In the genomic region with DNA sequence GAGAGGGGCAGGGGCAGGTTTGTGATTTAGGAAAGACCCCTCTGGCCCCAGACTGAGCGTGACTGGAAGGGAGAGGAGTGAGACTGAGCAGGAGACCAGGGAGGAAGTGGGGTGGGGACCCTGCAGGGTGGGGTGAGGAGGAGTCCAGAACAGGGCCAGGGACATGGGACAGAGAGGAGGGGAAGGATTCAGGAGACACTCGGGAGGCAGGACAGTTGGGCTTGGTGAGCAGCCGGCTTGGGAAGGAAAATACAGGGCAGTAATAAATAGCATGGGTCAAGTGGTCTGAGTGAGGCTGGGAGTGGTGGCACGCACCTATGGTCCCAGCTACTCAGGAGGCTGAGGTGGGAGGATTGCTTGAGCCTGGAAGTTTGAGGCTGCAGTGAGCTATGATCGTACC, we compare ENCODE assay signal across 12 cellular contexts. TPM values are rescaled to one million over a fixed set of nuclear protein-coding genes. Genes with fewer than 3 reads are reported as not detected.
DNase-seq lines count a peak whose midpoint lies in the region; ATAC-seq and TF ChIP-seq lines count a peak whose summit lies in the region.
"Had no signal": no experiment of that assay in that cellular context is flagged by ENCODE, and none has a peak within 500 bp of the region (broad histone marks: within the 10 kb centered on the region; RNA-seq: fewer than 3 reads in every experiment).

No MANE protein-coding gene starts in this region.

- H3K27me3 ChIP-seq in BLaER1 (peaks cover 41% of the 10 kb centered on the region), DND-41 (ENCODE audit: insufficient read depth, low read length, poor library complexity) (peaks cover 2% of the 10 kb centered on the region), mesendoderm (ENCODE audit: insufficient read depth, low read length, poor library complexity) (no peaks in the 10 kb centered on the region), transverse colon (peaks cover 44% of the 10 kb centered on the region)

- no peak for ATAC-seq in DND-41 (ENCODE audit: insufficient read depth, low read depth)
- no peak for ATAC-seq in activated CD8-positive, alpha-beta T cell treated with anti-CD3 and anti-CD28 coated beads for 36 hours
- no peak for ATAC-seq in GM21360 (IDR thresholded peaks at IDR 0.05; ENCODE audit: unreplicated experiment)
- ATAC-seq in GM21381 (IDR thresholded peaks at IDR 0.05; ENCODE audit: unreplicated experiment): no peak

- peaks cover 6% of the 10 kb centered on the region for H4K20me1 ChIP-seq in BLaER1
- no peaks in the 10 kb centered on the region; the same call in 1 of the 2 replicates for H4K20me1 ChIP-seq in DND-41 (ENCODE audit: insufficient read depth, low read length)

- in situ Hi-C loops in transverse colon (cut with MboI; ENCODE audit: low pct_ligation_motif_present in 1 of 4, low pct_unique_long_range_greater_than_20kb in 1 of 4, low sequenced_read_pairs in 3 of 4): loop anchor here (5.0 kb wide), 2 partner anchors 35 to 40 kb away; no protein-coding TSS in a partner anchor

- H3K36me3 ChIP-seq in BLaER1: no peaks in the 10 kb centered on the region
- H3K36me3 ChIP-seq in DND-41 (ENCODE audit: insufficient read depth, low read length): no peaks in the 10 kb centered on the region
- no peaks in the 10 kb centered on the region for H3K36me3 ChIP-seq in mesendoderm (ENCODE audit: control insufficient read depth, insufficient read depth, low read length)
- H3K36me3 ChIP-seq in transverse colon: no peaks in the 10 kb centered on the region

- POLR2A ChIA-PET in activated CD8-positive, alpha-beta T cell treated with anti-CD3 and anti-CD28 coated beads for 36 hours (lab: Charles Lee): interaction anchor here (0.5 to 2.6 kb wide), 5 partner anchors 8 to 71 kb away, joined by 3 to 29 read pairs (median 3); partner anchors contain the start of gene FOSB

- no peak overlapping the region for H3K23ac ChIP-seq in mesendoderm (ENCODE audit: low read length)

- H3K36me3 Mint-ChIP-seq in activated CD8-positive, alpha-beta T cell treated with anti-CD3 and anti-CD28 coated beads for 36 hours (ENCODE audit: low read depth): peaks cover 5% of the 10 kb centered on the region

- no peaks in the 10 kb centered on the region for H3K79me2 ChIP-seq in DND-41 (ENCODE audit: insufficient read depth, low read length)
- no peaks in the 10 kb centered on the region for H3K79me2 ChIP-seq in mesendoderm (ENCODE audit: control insufficient read depth, insufficient read depth, low read length)

- no peak overlapping the region for H2AFZ ChIP-seq in DND-41 (ENCODE audit: low read depth, low read length)

- WGBS in mesendoderm (ENCODE audit: extremely low coverage, insufficient coverage, low lambda C conversion rate): no CpG with 5 or more reads among the region's 5 CpGs
- 30 to 35% methylated on average over 3 to 5 of the region's 5 CpGs for WGBS in transverse colon (ENCODE audit: low coverage in 1 of 2), 2 donors

- intact Hi-C loops in activated CD8-positive, alpha-beta T cell treated with anti-CD3 and anti-CD28 coated beads for 36 hours (cut with micrococcal nuclease): loop anchor here (10.0 kb wide), 1 partner anchor 52 kb away; the partner anchor contains the start of gene ERCC1
- intact Hi-C loops in transverse colon (cut with DNase I; ENCODE audit: low total_unique reads): no loop called here

- H3K4me3 ChIP-seq in BLaER1 (no peak overlapping the region), DND-41 (ENCODE audit: low read depth in 1 of 2, low read length in 2 of 2) (no peak overlapping the region), mesendoderm (ENCODE audit: low read length) (no peak overlapping the region), transverse colon (no peak overlapping the region)

- CTCF ChIA-PET in activated CD8-positive, alpha-beta T cell treated with anti-CD3 and anti-CD28 coated beads for 36 hours (lab: Charles Lee): interaction anchor here (1.0 to 6.4 kb wide), 7 partner anchors 8 to 47 kb away, joined by 4 to 270 read pairs (median 15); partner anchors contain the start of gene FOSB

- peak overlapping the region; percentile 7 for H3K56ac ChIP-seq in mesendoderm (ENCODE audit: low read length)

- no peak overlapping the region for H2BK120ac ChIP-seq in mesendoderm (ENCODE audit: low read depth, low read length)

- H2AK5ac ChIP-seq in mesendoderm (ENCODE audit: low read length): no peak overlapping the region

- H3K4me3 Mint-ChIP-seq in activated CD8-positive, alpha-beta T cell treated with anti-CD3 and anti-CD28 coated beads for 36 hours: peak overlapping the region; percentile 28

- H3K9ac ChIP-seq in BLaER1: no peak overlapping the region
- no peak overlapping the region for H3K9ac ChIP-seq in DND-41 (ENCODE audit: low read depth, low read length)
- no peak overlapping the region for H3K9ac ChIP-seq in mesendoderm (ENCODE audit: low read length)

- H2BK15ac ChIP-seq in mesendoderm (replicated peaks; ENCODE audit: low read depth): no peak overlapping the region

- peak overlapping the region; percentile 55 for H3K27ac Mint-ChIP-seq in activated CD8-positive, alpha-beta T cell treated with anti-CD3 and anti-CD28 coated beads for 36 hours

- no peaks in the 10 kb centered on the region for H3K9me3 Mint-ChIP-seq in activated CD8-positive, alpha-beta T cell treated with anti-CD3 and anti-CD28 coated beads for 36 hours

- no peak for TF ChIP-seq EP300 in transverse colon (IDR thresholded peaks at IDR 0.05; ENCODE audit: low read depth)

- no peak for TF ChIP-seq POLR2A in transverse colon (IDR thresholded peaks at IDR 0.05)

- no peak overlapping the region for H4K5ac ChIP-seq in mesendoderm (ENCODE audit: low read length)

- H3K27ac ChIP-seq in BLaER1: no peak overlapping the region
- no peak overlapping the region for H3K27ac ChIP-seq in DND-41 (ENCODE audit: low read length)
- H3K27ac ChIP-seq in mesendoderm (ENCODE audit: low read depth, low read length): no peak overlapping the region
- no peak overlapping the region for H3K27ac ChIP-seq in transverse colon

- no peak overlapping the region for H2BK5ac ChIP-seq in mesendoderm (ENCODE audit: low read length)

- H3K18ac ChIP-seq in mesendoderm (ENCODE audit: low read length): no peak overlapping the region

- no peak overlapping the region for H4K8ac ChIP-seq in mesendoderm (ENCODE audit: low read depth, low read length)

- H3K4me2 ChIP-seq in BLaER1: peak overlapping the region; percentile 84
- peak overlapping the region; percentile 37; the same call in 1 of the 2 replicates for H3K4me2 ChIP-seq in DND-41 (ENCODE audit: insufficient read depth, low read length)
- H3K4me2 ChIP-seq in mesendoderm (ENCODE audit: low read length): no peak overlapping the region

- H3K4me1 Mint-ChIP-seq in activated CD8-positive, alpha-beta T cell treated with anti-CD3 and anti-CD28 coated beads for 36 hours (ENCODE audit: low read depth): peaks cover 22% of the 10 kb centered on the region

- DNase-seq in DND-41: no peak
- DNase-seq in activated CD8-positive, alpha-beta T cell treated with anti-CD3 and anti-CD28 coated beads for 36 hours: no peak
- DNase-seq in mesendoderm: no peak
- DNase-seq in transverse colon: no peak
- DNase-seq in midbrain (lab: John Stamatoyannopoulos, UW): no peak
- DNase-seq: foreskin melanocyte; NCI-H2029; SIG-M5; stimulated activated CD4-positive, alpha-beta T cell treated with anti-CD3 and anti-CD28 coated beads, Interleukin-2, amount 100 ng/mL, for 48 hours had no signal

- no peaks in the 10 kb centered on the region for H3K79me1 ChIP-seq in mesendoderm (ENCODE audit: low read length)

- TF ChIP-seq CTCF in DND-41 (IDR thresholded peaks at IDR 0.05; ENCODE audit: borderline replicate concordance, extremely low read depth, low read length, poor library complexity, severe bottlenecking): no peak
- no peak for TF ChIP-seq CTCF in activated CD8-positive, alpha-beta T cell treated with anti-CD3 and anti-CD28 coated beads for 36 hours (IDR thresholded peaks at IDR 0.05)
- TF ChIP-seq CTCF in transverse colon (IDR thresholded peaks at IDR 0.05): no peak

- H3K27me3 Mint-ChIP-seq in activated CD8-positive, alpha-beta T cell treated with anti-CD3 and anti-CD28 coated beads for 36 hours: peaks cover 6% of the 10 kb centered on the region

- H3K4me1 ChIP-seq in BLaER1 (peaks cover 26% of the 10 kb centered on the region), DND-41 (ENCODE audit: insufficient read depth, low read length) (peaks cover 26% of the 10 kb centered on the region), mesendoderm (ENCODE audit: control insufficient read depth, low read depth, low read length) (no peaks in the 10 kb centered on the region), transverse colon (peaks cover 4 to 23% (median 7%) of the 10 kb centered on the region in 4 donors)

- no peak overlapping the region for H3K4ac ChIP-seq in mesendoderm (ENCODE audit: low read depth, low read length)

- H3K9me3 ChIP-seq in BLaER1 (no peaks in the 10 kb centered on the region), DND-41 (ENCODE audit: insufficient read depth, low read length, severe bottlenecking) (no peaks in the 10 kb centered on the region), transverse colon (no peaks in the 10 kb centered on the region)

RNA-seq across cellular contexts. Expression of gene FOSB, which starts 9.4 kb away (rescaled TPM):
- total RNA-seq in activated CD8-positive, alpha-beta T cell treated with anti-CD3 and anti-CD28 coated beads for 36 hours: 10 to 100 TPM; 70.0 to 71.2 TPM
- polyA plus RNA-seq in mesendoderm (2013, experiment 1 of 2): 0.29 TPM
- 0.34 TPM for polyA plus RNA-seq in mesendoderm (2013, experiment 2 of 2)
- total RNA-seq in transverse colon: 10 to 100 TPM; 14.5 to 64.7 (median 25.6) TPM

RNA-seq across cellular contexts. Expression of gene RTN2, which starts 19.6 kb away (rescaled TPM):
- total RNA-seq in activated CD8-positive, alpha-beta T cell treated with anti-CD3 and anti-CD28 coated beads for 36 hours: 1 to 10 TPM; 2.6 to 3.0 TPM
- polyA plus RNA-seq in mesendoderm (2013, experiment 1 of 2): 17.1 TPM
- 17.0 TPM for polyA plus RNA-seq in mesendoderm (2013, experiment 2 of 2)
- total RNA-seq in transverse colon: 10 to 100 TPM in 1 of 4 donors, 1 to 10 TPM in 1, not detected in 2; 5.7 to 13.5 TPM

RNA-seq across cellular contexts. Expression of gene PPM1N, which starts 21.0 kb away (rescaled TPM):
- total RNA-seq in activated CD8-positive, alpha-beta T cell treated with anti-CD3 and anti-CD28 coated beads for 36 hours: 1 to 10 TPM; 3.7 to 4.2 TPM
- 12.4 TPM for polyA plus RNA-seq in mesendoderm (2013, experiment 1 of 2)
- polyA plus RNA-seq in mesendoderm (2013, experiment 2 of 2): 12.1 TPM
- 1 to 10 TPM in 2 of 4 donors, under 1 TPM in 1, not detected in 1; 1.00 to 4.3 (median 1.4) TPM for total RNA-seq in transverse colon

RNA-seq across cellular contexts. Expression of gene VASP, which starts 30.1 kb away (rescaled TPM):
- total RNA-seq in activated CD8-positive, alpha-beta T cell treated with anti-CD3 and anti-CD28 coated beads for 36 hours: 100 to 1,000 TPM; 152 to 153 TPM
- polyA plus RNA-seq in mesendoderm (2013, experiment 1 of 2): 116 TPM
- polyA plus RNA-seq in mesendoderm (2013, experiment 2 of 2): 114 TPM
- total RNA-seq in transverse colon: 100 to 1,000 TPM; 167 to 465 (median 204) TPM

RNA-seq across cellular contexts. Expression of gene ERCC1, which starts 53.5 kb away (rescaled TPM):
- 10 to 100 TPM; 41.6 to 46.5 TPM for total RNA-seq in activated CD8-positive, alpha-beta T cell treated with anti-CD3 and anti-CD28 coated beads for 36 hours
- 41.5 TPM for polyA plus RNA-seq in mesendoderm (2013, experiment 1 of 2)
- 39.9 TPM for polyA plus RNA-seq in mesendoderm (2013, experiment 2 of 2)
- 10 to 100 TPM; 38.8 to 42.6 (median 40.0) TPM for total RNA-seq in transverse colon
